ENCODE assay signal across 1 cellular context in the genomic region with DNA sequence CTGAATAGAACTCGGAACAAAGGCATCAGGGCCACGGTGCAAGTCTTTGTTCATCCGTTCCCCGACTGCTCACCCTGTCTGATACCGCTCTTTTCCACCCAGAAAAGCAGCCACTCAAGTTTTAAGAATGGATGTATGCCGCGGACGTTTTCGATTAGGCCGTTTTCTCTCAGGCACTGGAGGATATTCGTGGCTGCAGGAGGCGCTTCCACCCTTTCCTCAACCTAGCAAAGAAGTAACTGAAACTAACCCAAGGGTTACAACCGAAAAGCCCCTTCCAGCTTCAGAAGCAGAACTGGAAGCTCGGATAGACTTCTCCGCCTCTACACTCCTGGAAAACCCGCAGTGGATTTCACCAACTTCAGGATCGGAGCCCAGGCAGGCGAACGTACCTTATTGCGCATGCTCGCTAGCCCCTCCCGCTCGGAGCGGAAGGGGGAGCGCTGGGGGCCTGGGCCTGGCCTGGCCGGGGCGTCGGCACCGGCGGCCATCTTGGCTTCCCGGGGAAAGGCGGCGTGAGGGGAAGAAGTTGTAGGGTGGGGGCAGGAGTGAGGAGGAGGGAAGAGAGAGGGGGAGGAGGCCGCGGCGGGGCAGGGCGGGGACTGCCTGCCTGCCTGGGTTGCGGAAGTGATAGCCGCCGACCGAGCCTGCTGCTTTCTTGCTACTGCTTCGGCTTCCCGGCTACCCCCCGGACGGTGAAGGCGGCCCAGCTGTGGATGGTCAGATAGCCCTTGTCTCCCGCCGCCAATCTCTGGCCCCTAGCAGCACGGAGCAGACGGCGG.
TF ChIP-seq lines count a peak whose summit lies in the region.

A gene (plus strand): TSS at position 619 of the 782 bp plus-strand sequence. CDS start 191 bp downstream, outside the sequence.

TF ChIP-seq in HEK293, 187 proteins besides CTCF, POLR2A, EP300 and RAD21 (continued from another document):
- peak; percentile 54; the same call in 1 of the 2 replicates for TF ChIP-seq YY2 (tag by site-specific recombination; IDR thresholded peaks at IDR 0.05)
- 0 out of 2 replicates have a peak, but pooled peaks have one; percentile 11 for TF ChIP-seq ZNF37A (tag by site-specific recombination; IDR thresholded peaks at IDR 0.05)
- TF ChIP-seq, protein P1, sequence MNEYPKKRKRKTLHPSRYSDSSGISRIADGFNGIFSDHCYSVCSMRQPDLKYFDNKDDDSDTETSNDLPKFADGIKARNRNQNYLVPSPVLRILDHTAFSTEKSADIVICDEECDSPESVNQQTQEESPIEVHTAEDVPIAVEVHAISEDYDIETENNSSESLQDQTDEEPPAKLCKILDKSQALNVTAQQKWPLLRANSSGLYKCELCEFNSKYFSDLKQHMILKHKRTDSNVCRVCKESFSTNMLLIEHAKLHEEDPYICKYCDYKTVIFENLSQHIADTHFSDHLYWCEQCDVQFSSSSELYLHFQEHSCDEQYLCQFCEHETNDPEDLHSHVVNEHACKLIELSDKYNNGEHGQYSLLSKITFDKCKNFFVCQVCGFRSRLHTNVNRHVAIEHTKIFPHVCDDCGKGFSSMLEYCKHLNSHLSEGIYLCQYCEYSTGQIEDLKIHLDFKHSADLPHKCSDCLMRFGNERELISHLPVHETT (tag by site-specific recombination; IDR thresholded peaks at IDR 0.05) = 0 out of 2 replicates have a peak, but pooled peaks have one; percentile 36
- peak; percentile 89 for TF ChIP-seq IKZF3 (tag by site-specific recombination; IDR thresholded peaks at IDR 0.05)
- peak; percentile 91 for TF ChIP-seq ZNF366 (tag by site-specific recombination; conservative IDR thresholded peaks at IDR 0.05)
- TF ChIP-seq, protein P2, sequence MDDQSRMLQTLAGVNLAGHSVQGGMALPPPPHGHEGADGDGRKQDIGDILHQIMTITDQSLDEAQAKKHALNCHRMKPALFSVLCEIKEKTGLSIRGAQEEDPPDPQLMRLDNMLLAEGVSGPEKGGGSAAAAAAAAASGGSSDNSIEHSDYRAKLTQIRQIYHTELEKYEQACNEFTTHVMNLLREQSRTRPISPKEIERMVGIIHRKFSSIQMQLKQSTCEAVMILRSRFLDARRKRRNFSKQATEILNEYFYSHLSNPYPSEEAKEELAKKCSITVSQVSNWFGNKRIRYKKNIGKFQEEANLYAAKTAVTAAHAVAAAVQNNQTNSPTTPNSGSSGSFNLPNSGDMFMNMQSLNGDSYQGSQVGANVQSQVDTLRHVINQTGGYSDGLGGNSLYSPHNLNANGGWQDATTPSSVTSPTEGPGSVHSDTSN (CRISPR knock-in tag; IDR thresholded peaks at IDR 0.05) = 0 out of 2 replicates have a peak, but pooled peaks have one; percentile 1
- peak; percentile 90 for TF ChIP-seq KLF8 (tag by site-specific recombination; IDR thresholded peaks at IDR 0.05)
- peak; percentile 77 for TF ChIP-seq SP3 (tag by site-specific recombination; IDR thresholded peaks at IDR 0.05)
- TF ChIP-seq, protein P3, sequence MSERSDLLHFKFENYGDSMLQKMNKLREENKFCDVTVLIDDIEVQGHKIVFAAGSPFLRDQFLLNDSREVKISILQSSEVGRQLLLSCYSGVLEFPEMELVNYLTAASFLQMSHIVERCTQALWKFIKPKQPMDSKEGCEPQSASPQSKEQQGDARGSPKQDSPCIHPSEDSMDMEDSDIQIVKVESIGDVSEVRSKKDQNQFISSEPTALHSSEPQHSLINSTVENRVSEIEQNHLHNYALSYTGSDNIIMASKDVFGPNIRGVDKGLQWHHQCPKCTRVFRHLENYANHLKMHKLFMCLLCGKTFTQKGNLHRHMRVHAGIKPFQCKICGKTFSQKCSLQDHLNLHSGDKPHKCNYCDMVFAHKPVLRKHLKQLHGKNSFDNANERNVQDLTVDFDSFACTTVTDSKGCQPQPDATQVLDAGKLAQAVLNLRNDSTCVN (tag by site-specific recombination; optimal IDR thresholded peaks at IDR 0.05) = no peak
- TF ChIP-seq, protein P4, sequence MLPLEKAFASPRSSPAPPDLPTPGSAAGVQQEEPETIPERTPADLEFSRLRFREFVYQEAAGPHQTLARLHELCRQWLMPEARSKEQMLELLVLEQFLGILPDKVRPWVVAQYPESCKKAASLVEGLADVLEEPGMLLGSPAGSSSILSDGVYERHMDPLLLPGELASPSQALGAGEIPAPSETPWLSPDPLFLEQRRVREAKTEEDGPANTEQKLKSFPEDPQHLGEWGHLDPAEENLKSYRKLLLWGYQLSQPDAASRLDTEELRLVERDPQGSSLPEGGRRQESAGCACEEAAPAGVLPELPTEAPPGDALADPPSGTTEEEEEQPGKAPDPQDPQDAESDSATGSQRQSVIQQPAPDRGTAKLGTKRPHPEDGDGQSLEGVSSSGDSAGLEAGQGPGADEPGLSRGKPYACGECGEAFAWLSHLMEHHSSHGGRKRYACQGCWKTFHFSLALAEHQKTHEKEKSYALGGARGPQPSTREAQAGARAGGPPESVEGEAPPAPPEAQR (tag by site-specific recombination; IDR thresholded peaks at IDR 0.05) = no peak
